In the genomic region with DNA sequence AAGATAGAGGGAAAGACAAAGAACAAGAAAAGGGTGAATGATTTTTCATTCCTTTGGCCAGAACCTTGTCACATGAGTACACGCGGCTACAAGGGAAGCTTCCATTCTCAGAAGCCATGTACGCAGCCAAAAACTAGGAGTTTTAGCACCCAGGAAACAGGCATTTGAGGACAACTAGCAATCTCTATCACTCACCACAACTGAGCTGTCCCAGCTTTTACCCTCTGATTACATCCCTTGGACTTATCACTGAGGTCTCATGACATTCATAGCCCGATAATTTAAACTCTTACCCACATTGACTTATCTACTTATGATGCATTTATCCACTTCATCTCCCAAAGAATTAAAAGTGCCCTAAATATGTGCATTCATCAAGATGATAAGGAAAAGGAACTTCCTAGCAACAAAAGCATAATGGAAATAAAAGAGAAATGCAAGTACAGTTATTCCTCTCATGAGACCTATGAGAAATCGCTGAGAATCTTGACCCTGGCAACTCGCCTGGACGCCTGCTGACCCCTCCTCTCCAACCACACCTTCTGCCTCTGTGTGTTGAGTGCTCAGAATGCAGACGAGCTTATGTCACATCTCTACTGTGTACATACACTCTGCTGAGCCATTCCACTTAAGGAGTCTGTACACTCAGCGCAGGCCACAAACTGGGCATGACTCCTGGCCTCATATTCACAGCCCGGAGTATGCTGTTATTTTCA, we compare ENCODE assay signal across 16 cellular contexts. TPM values are rescaled to one million over a fixed set of nuclear protein-coding genes. Genes with fewer than 3 reads are reported as not detected.
A peak's percentile ranks its signal among the peaks of the same experiment; 100 is the strongest.
DNase-seq lines count a peak whose midpoint lies in the region; ATAC-seq and TF ChIP-seq lines count a peak whose summit lies in the region.
"Had no signal": no experiment of that assay in that cellular context is flagged by ENCODE, and none has a peak within 500 bp of the region (broad histone marks: within the 10 kb centered on the region; RNA-seq: fewer than 3 reads in every experiment).

No MANE protein-coding gene starts in this region.

- no peaks in the 10 kb centered on the region for H3K27me3 Mint-ChIP-seq in mesothelial cell of epicardium (ENCODE audit: low read depth)
- peaks cover 4% of the 10 kb centered on the region for H3K27me3 Mint-ChIP-seq in T-helper 2 cell treated with Interferon-gamma antibody and Interleukin-4, amounts not matched to agents 5 μg/mL and 100 μg/mL, for 36 hours (ENCODE audit: low read depth)
- H3K27me3 Mint-ChIP-seq: activated naive CD4-positive, alpha-beta T cell treated with anti-CD3 and anti-CD28 coated beads, Interleukin-2, amount 50 U/mL, for 24 hours had no signal

- peaks cover 4% of the 10 kb centered on the region for H3K9me3 Mint-ChIP-seq in mesothelial cell of epicardium
- no peaks in the 10 kb centered on the region for H3K9me3 Mint-ChIP-seq in T-helper 2 cell treated with Interferon-gamma antibody and Interleukin-4, amounts not matched to agents 5 μg/mL and 100 μg/mL, for 36 hours
- H3K9me3 Mint-ChIP-seq: activated naive CD4-positive, alpha-beta T cell treated with anti-CD3 and anti-CD28 coated beads, Interleukin-2, amount 50 U/mL, for 24 hours had no signal

- no peak for TF ChIP-seq CTCF in mesothelial cell of epicardium (IDR thresholded peaks at IDR 0.05; ENCODE audit: unreplicated experiment)

- DNase-seq in DMS79 (lab: John Stamatoyannopoulos, UW) = peak; percentile 77
- DNase-seq in NCI-H2029 (lab: John Stamatoyannopoulos, UW) = peak; percentile 76
- peak; percentile 30 for DNase-seq in astrocyte of the hippocampus (ENCODE audit: low read depth, low spot score)
- no peak for DNase-seq in mesothelial cell of epicardium (ENCODE audit: low spot score in 2 of 2, unreplicated experiment in 2 of 2)
- DNase-seq in activated effector memory CD4-positive, alpha-beta T cell treated with Interleukin-2 at 50 U/mL for 16 hours = no peak
- DNase-seq in T-helper 2 cell treated with Interferon-gamma antibody and Interleukin-4, amounts not matched to agents 5 μg/mL and 100 μg/mL, for 36 hours (ENCODE audit: low spot score) = no peak
- DNase-seq: dermis blood vessel endothelial cell, foreskin melanocyte, GDM1, KBM-7, NCI-H1930, retina had no signal

- no peak overlapping the region for H3K4me3 Mint-ChIP-seq in mesothelial cell of epicardium
- H3K4me3 Mint-ChIP-seq in T-helper 2 cell treated with Interferon-gamma antibody and Interleukin-4, amounts not matched to agents 5 μg/mL and 100 μg/mL, for 36 hours = no peak overlapping the region
- H3K4me3 Mint-ChIP-seq: activated naive CD4-positive, alpha-beta T cell treated with anti-CD3 and anti-CD28 coated beads, Interleukin-2, amount 50 U/mL, for 24 hours; CD14-positive monocyte had no signal

- H3K36me3 Mint-ChIP-seq in mesothelial cell of epicardium = no peaks in the 10 kb centered on the region
- no peaks in the 10 kb centered on the region for H3K36me3 Mint-ChIP-seq in T-helper 2 cell treated with Interferon-gamma antibody and Interleukin-4, amounts not matched to agents 5 μg/mL and 100 μg/mL, for 36 hours (ENCODE audit: low read depth)
- H3K36me3 Mint-ChIP-seq: activated naive CD4-positive, alpha-beta T cell treated with anti-CD3 and anti-CD28 coated beads, Interleukin-2, amount 50 U/mL, for 24 hours; CD14-positive monocyte had no signal

- ATAC-seq in GM18873 (IDR thresholded peaks at IDR 0.05; ENCODE audit: low FRiP score, unreplicated experiment) (no peak), HG02642 (IDR thresholded peaks at IDR 0.05; ENCODE audit: poor library complexity, unreplicated experiment) (no peak)

- H3K27ac Mint-ChIP-seq in mesothelial cell of epicardium = peak overlapping the region; percentile 23
- no peak overlapping the region for H3K27ac Mint-ChIP-seq in T-helper 2 cell treated with Interferon-gamma antibody and Interleukin-4, amounts not matched to agents 5 μg/mL and 100 μg/mL, for 36 hours
- H3K27ac Mint-ChIP-seq: activated naive CD4-positive, alpha-beta T cell treated with anti-CD3 and anti-CD28 coated beads, Interleukin-2, amount 50 U/mL, for 24 hours; CD14-positive monocyte had no signal

- peaks cover 8% of the 10 kb centered on the region for H3K4me1 Mint-ChIP-seq in mesothelial cell of epicardium
- H3K4me1 Mint-ChIP-seq in T-helper 2 cell treated with Interferon-gamma antibody and Interleukin-4, amounts not matched to agents 5 μg/mL and 100 μg/mL, for 36 hours (ENCODE audit: low read depth) = peaks cover 2% of the 10 kb centered on the region

RNA-seq across cellular contexts. Expression of gene MFSD6, which starts 28.7 kb away (rescaled TPM):
- total RNA-seq in mesothelial cell of epicardium = 10.9 to 12.6 TPM (median 11.7 TPM) in 3 replicates

RNA-seq across cellular contexts. Expression of gene INPP1, which starts 36.0 kb away (rescaled TPM):
- total RNA-seq in mesothelial cell of epicardium = 18.4 to 20.6 TPM (median 20.3 TPM) in 3 replicates

RNA-seq across cellular contexts. Expression of gene HIBCH, which starts 59.8 kb away (rescaled TPM):
- 55.7 to 64.0 TPM (median 58.8 TPM) in 3 replicates for total RNA-seq in mesothelial cell of epicardium

Comparison
In these comparisons a context has a peak if more than half of its experiments do, and no peak if none do; other contexts are left out.
1. DNase-seq: peak in DMS79 (single experiment), NCI-H2029 (single experiment) and astrocyte of the hippocampus (single experiment); none in mesothelial cell of epicardium (0 of 2), activated effector memory CD4-positive, alpha-beta T cell treated with Interleukin-2 at 50 U/mL for 16 hours (single experiment) and T-helper 2 cell treated with Interferon-gamma antibody and Interleukin-4, amounts not matched to agents 5 μg/mL and 100 μg/mL, for 36 hours (single experiment).